Comparison of ENCODE assay signal across 1 cellular context in genomic region chr17:28726912-28727726, GRCh38.
TF ChIP-seq lines count a peak whose summit lies in the region.

No MANE protein-coding gene starts in this region.

TF ChIP-seq in K562, 482 proteins besides CTCF, POLR2A, EP300 and RAD21 (continued from another document):
- TF ChIP-seq PATZ1 (CRISPR knock-in tag; IDR thresholded peaks at IDR 0.05; ENCODE audit: borderline replicate concordance), result no peak
- peak; percentile 54; the same call in 1 of the 2 replicates for TF ChIP-seq ZNF12 (CRISPR knock-in tag; IDR thresholded peaks at IDR 0.05)
- peak; percentile 57; the same call in 1 of the 2 replicates for TF ChIP-seq SREBF1 (IDR thresholded peaks at IDR 0.05; ENCODE audit: borderline replicate concordance, low read depth, low read length)
- TF ChIP-seq ZNF354B (CRISPR knock-in tag; IDR thresholded peaks at IDR 0.05), result no peak
- no peak for TF ChIP-seq CBX8 (IDR thresholded peaks at IDR 0.05; ENCODE audit: borderline replicate concordance, extremely low read depth, low read depth, low read length, poor library complexity, severe bottlenecking)
- no peak for TF ChIP-seq LARP7 (IDR thresholded peaks at IDR 0.05)
- no peak for TF ChIP-seq TEAD2 (tag; IDR thresholded peaks at IDR 0.05)
- TF ChIP-seq GABPA (tag; conservative IDR thresholded peaks at IDR 0.05; ENCODE audit: low read depth), result no peak
